Comparison of ENCODE assay signal across 16 cellular contexts in the genomic region with DNA sequence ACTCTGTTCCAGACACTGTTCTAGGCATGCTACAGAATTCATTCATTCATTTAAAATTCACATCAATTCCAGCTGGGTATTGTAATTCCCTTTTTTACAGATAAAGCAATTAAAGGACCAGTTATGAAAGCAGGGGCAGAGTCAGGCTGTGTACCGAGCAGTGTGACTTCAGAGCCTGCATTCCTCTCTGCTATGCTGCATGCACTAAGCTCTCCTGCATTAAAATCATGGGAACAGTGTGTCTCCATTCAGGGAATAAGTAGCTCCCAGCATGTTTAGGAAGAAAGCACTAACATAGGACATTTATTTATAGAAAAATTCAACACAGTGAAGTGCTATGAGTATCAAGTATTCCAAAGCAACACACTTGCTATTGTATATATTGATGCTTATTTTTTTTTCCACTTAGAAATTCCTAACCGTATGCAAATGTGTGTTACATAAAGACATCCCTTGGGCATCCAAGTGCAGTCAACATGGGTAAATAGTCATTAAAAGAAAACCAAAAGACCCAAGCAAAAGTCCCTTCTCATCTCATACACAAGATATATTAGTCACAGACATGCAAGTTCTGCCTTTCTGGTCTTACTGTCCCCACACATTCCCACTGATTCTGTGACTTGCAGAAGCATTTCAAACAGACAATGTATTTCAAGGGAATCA.
DNase-seq lines count a peak whose midpoint lies in the region; ATAC-seq and TF ChIP-seq lines count a peak whose summit lies in the region.
"Had no signal": no experiment of that assay in that cellular context is flagged by ENCODE, and none has a peak within 500 bp of the region (broad histone marks: within the 10 kb centered on the region; RNA-seq: fewer than 3 reads in every experiment).

No MANE protein-coding gene starts in this region.

- H3K27me3 Mint-ChIP-seq in nephron progenitor cell (ENCODE audit: low read depth, poor library complexity) = peaks cover 2% of the 10 kb centered on the region
- H3K27me3 Mint-ChIP-seq: activated CD8-positive, alpha-beta T cell treated with anti-CD3 and anti-CD28 coated beads for 36 hours had no signal

- DNase-seq in inferior parietal cortex (ENCODE audit: extremely low spot score) = peak; percentile 59
- no peak for DNase-seq in Peyer's patch
- no peak for DNase-seq in nephron progenitor cell
- DNase-seq in DMS 273 treated with DMSO at 0.1 percent for 48 hours (lab: John Stamatoyannopoulos, UW) = no peak
- DNase-seq: activated CD8-positive, alpha-beta T cell treated with anti-CD3 and anti-CD28 coated beads for 36 hours; HFFc6; left colon; psoas muscle; upper lobe of right lung had no signal

- ATAC-seq in GM18520 (IDR thresholded peaks at IDR 0.05; ENCODE audit: unreplicated experiment) (peak; percentile 64), GM21717 (IDR thresholded peaks at IDR 0.05; ENCODE audit: unreplicated experiment) (peak; percentile 82), HG03159 (IDR thresholded peaks at IDR 0.05; ENCODE audit: unreplicated experiment) (peak; percentile 54), GM18909 (IDR thresholded peaks at IDR 0.05; ENCODE audit: poor library complexity, unreplicated experiment) (no peak)
- ATAC-seq: activated CD8-positive, alpha-beta T cell treated with anti-CD3 and anti-CD28 coated beads for 36 hours; esophagus mucosa; left colon; psoas muscle; upper lobe of right lung had no signal

- H3K27ac Mint-ChIP-seq in nephron progenitor cell = no peak overlapping the region
- H3K27ac Mint-ChIP-seq: activated CD8-positive, alpha-beta T cell treated with anti-CD3 and anti-CD28 coated beads for 36 hours; activated T-helper 2 cell treated with anti-CD3 and anti-CD28 coated beads, Interferon-gamma antibody, Interleukin-2, Interleukin-4, amounts not matched to agents 10 μg/mL and 5 μg/mL and 100 μg/mL, durations not matched to agents 14 hours and 24 hours and 36 hours; HFFc6 had no signal

- peaks cover 6% of the 10 kb centered on the region for H3K4me1 Mint-ChIP-seq in nephron progenitor cell

- no peaks in the 10 kb centered on the region for H3K9me3 ChIP-seq in Peyer's patch
- H3K9me3 ChIP-seq: psoas muscle, SJSA1, upper lobe of right lung had no signal

- H3K4me1 ChIP-seq in Peyer's patch = no peaks in the 10 kb centered on the region
- H3K4me1 ChIP-seq: psoas muscle, SJSA1, upper lobe of right lung had no signal

- no peak for TF ChIP-seq POLR2A in Peyer's patch (IDR thresholded peaks at IDR 0.05)

- no peak overlapping the region for H3K4me3 Mint-ChIP-seq in nephron progenitor cell
- H3K4me3 Mint-ChIP-seq: activated CD8-positive, alpha-beta T cell treated with anti-CD3 and anti-CD28 coated beads for 36 hours; HFFc6 had no signal

- no peaks in the 10 kb centered on the region for H3K9me3 Mint-ChIP-seq in nephron progenitor cell
- H3K9me3 Mint-ChIP-seq: activated CD8-positive, alpha-beta T cell treated with anti-CD3 and anti-CD28 coated beads for 36 hours; activated T-helper 2 cell treated with anti-CD3 and anti-CD28 coated beads, Interferon-gamma antibody, Interleukin-2, Interleukin-4, amounts not matched to agents 10 μg/mL and 5 μg/mL and 100 μg/mL, durations not matched to agents 14 hours and 24 hours and 36 hours had no signal

- no peaks in the 10 kb centered on the region for H3K27me3 ChIP-seq in Peyer's patch
- H3K27me3 ChIP-seq: SJSA1, upper lobe of right lung had no signal

- H3K27ac ChIP-seq in Peyer's patch = no peak overlapping the region
- H3K27ac ChIP-seq: psoas muscle, SJSA1, upper lobe of right lung had no signal

- H3K36me3 Mint-ChIP-seq in nephron progenitor cell (ENCODE audit: low read depth) = no peaks in the 10 kb centered on the region

- no peaks in the 10 kb centered on the region for H3K36me3 ChIP-seq in Peyer's patch
- H3K36me3 ChIP-seq: SJSA1, upper lobe of right lung had no signal

- TF ChIP-seq CTCF in Peyer's patch (IDR thresholded peaks at IDR 0.05) (no peak), nephron progenitor cell (IDR thresholded peaks at IDR 0.05) (no peak)

- H3K4me3 ChIP-seq in Peyer's patch = no peak overlapping the region
- H3K4me3 ChIP-seq: psoas muscle, SJSA1, upper lobe of right lung had no signal
